In genomic region chr18:73235921-73236320, GRCh38 we compare ENCODE assay signal across 24 cellular contexts.
DNase-seq lines count a peak whose midpoint lies in the region; ATAC-seq, FAIRE-seq and TF ChIP-seq lines count a peak whose summit lies in the region.
"Had no signal": no experiment of that assay in that cellular context is flagged by ENCODE, and none has a peak within 500 bp of the region (broad histone marks: within the 10 kb centered on the region; RNA-seq: fewer than 3 reads in every experiment).

No MANE protein-coding gene starts in this region.

- peak overlapping the region; percentile 32; the same call in 1 of the 2 replicates for H3K23ac ChIP-seq in IMR-90 (ENCODE audit: low read depth, low read length)

- dilution Hi-C loops in IMR-90 (cut with HindIII; ENCODE audit: low sequenced_read_pairs, unreplicated experiment), result no loop called here

- H3K4me2 ChIP-seq in IMR-90 (ENCODE audit: low read depth, low read length), result peak overlapping the region; percentile 3; the same call in 1 of the 2 replicates

- H3K4me3 ChIP-seq in IMR-90 (ENCODE audit: insufficient read depth, low read depth, low read length) (no peak overlapping the region), choroid plexus epithelial cell (ENCODE audit: low read depth, low read length) (no peak overlapping the region), neuron (ENCODE audit: low read length) (no peak overlapping the region)
- H3K4me3 ChIP-seq: heart left ventricle had no signal

- no peak; the same call in 1 of the 2 replicates for ATAC-seq in IMR-90 (ENCODE audit: low read depth)
- ATAC-seq: left colon, Right ventricle myocardium inferior had no signal

- H3K27me3 ChIP-seq in IMR-90 (ENCODE audit: control insufficient read depth, insufficient read depth, low read length) (no peaks in the 10 kb centered on the region), neuron (ENCODE audit: insufficient read depth, low read length) (no peaks in the 10 kb centered on the region)
- H3K27me3 ChIP-seq: heart left ventricle had no signal

- TF ChIP-seq POLR2A in IMR-90 (IDR thresholded peaks at IDR 0.05; ENCODE audit: low read depth, low read length), result no peak

- peak overlapping the region; percentile 58; the same call in 1 of the 3 replicates for H2BK15ac ChIP-seq in IMR-90 (ENCODE audit: low read depth, low read length)

- H3K27ac ChIP-seq in IMR-90 (ENCODE audit: insufficient read depth, low read length), result no peak overlapping the region
- H3K27ac ChIP-seq: C4-2B, heart left ventricle had no signal

- H3K9me1 ChIP-seq in IMR-90 (ENCODE audit: insufficient read depth, low read length), result no peaks in the 10 kb centered on the region; the same call in 1 of the 2 replicates

- H2BK120ac ChIP-seq in IMR-90 (ENCODE audit: low read depth, low read length), result peak overlapping the region; percentile 62; the same call in 1 of the 2 replicates

- in situ Hi-C loops in IMR-90 (cut with MboI; ENCODE audit: low sequenced_read_pairs), result no loop called here

- intact Hi-C loops in IMR-90 (cut with micrococcal nuclease), result no loop called here

- no peak overlapping the region for H2AK5ac ChIP-seq in IMR-90 (ENCODE audit: low read depth, low read length)

- H4K91ac ChIP-seq in IMR-90 (ENCODE audit: insufficient read depth, low read depth, low read length), result no peak overlapping the region

- H3K14ac ChIP-seq in IMR-90 (replicated peaks; ENCODE audit: low read depth, low read length), result peak overlapping the region; percentile 46; the same call in 1 of the 2 replicates

- H2AFZ ChIP-seq in IMR-90 (replicated peaks; ENCODE audit: low read length, poor library complexity) (no peak overlapping the region), neuron (ENCODE audit: low read depth, low read length) (peak overlapping the region; percentile 11)

- peak overlapping the region; percentile 87; the same call in 1 of the 2 replicates for H3K18ac ChIP-seq in IMR-90 (ENCODE audit: low read depth, low read length)

- H3K9me3 ChIP-seq in IMR-90 (ENCODE audit: control insufficient read depth, insufficient read depth, low read length) (no peaks in the 10 kb centered on the region), neuron (ENCODE audit: low read length) (no peaks in the 10 kb centered on the region)
- H3K9me3 ChIP-seq: heart left ventricle had no signal

- DNase-seq in D721Med (ENCODE audit: insufficient read length, low spot score), result no peak
- DNase-seq in IMR-90, result peak; percentile 14
- peak; percentile 7 for DNase-seq in choroid plexus epithelial cell (ENCODE audit: low read depth)
- DNase-seq in COR-L47 (lab: John Stamatoyannopoulos, UW), result no peak
- DNase-seq in stimulated activated CD4-positive, alpha-beta T cell treated with anti-CD3 and anti-CD28 coated beads, Interleukin-12 subunit alpha, Interleukin-12 subunit beta, amount 100 ng/mL, for 4 hours, result no peak
- no peak for DNase-seq in superior temporal gyrus (ENCODE audit: extremely low spot score)
- DNase-seq: activated CD4-positive, alpha-beta T cell treated with anti-CD3 and anti-CD28 coated beads, Interleukin-2, amount 10 ng/mL, durations not matched to agents 7 days and 5 days; activated naive CD4-positive, alpha-beta T cell treated with Interleukin-2 at 50 U/mL for 16 hours; activated T-cell treated with anti-CD3 and anti-CD28 coated beads, Interleukin-2, amount 50 U/mL, for 48 hours; amygdala; caudate nucleus; DMS153; GF-D8; H7; heart left ventricle; KG1; left colon; NCI-H1694; small intestine; substantia nigra had no signal

- H3K56ac ChIP-seq in IMR-90 (ENCODE audit: extremely low read depth, insufficient read depth, low read length), result no peak overlapping the region

- no peaks in the 10 kb centered on the region for H3K79me1 ChIP-seq in IMR-90 (ENCODE audit: low read depth in 1 of 2, low read length in 2 of 2)

- H2BK20ac ChIP-seq in IMR-90 (ENCODE audit: low read depth, low read length), result peak overlapping the region; percentile 71; the same call in 1 of the 2 replicates

- H3K36me3 ChIP-seq in IMR-90 (ENCODE audit: control insufficient read depth, insufficient read depth, low read length), result no peaks in the 10 kb centered on the region
- no peaks in the 10 kb centered on the region for H3K36me3 ChIP-seq in neuron (ENCODE audit: insufficient read depth, low read length)
- H3K36me3 ChIP-seq: heart left ventricle had no signal

- no peaks in the 10 kb centered on the region for H4K20me1 ChIP-seq in IMR-90 (ENCODE audit: insufficient read depth, low read length)

- peak overlapping the region; percentile 51; the same call in 1 of the 2 replicates for H4K5ac ChIP-seq in IMR-90 (ENCODE audit: low read depth, low read length)

- BruUV-seq in IMR-90 (replicated peaks; lab: Mats Ljungman, UMichigan), result no TSS peak

- H2AK9ac ChIP-seq in IMR-90 (replicated peaks; ENCODE audit: low read depth, low read length, poor library complexity), result no peak overlapping the region

- FAIRE-seq in D721Med (lab: Jason Lieb, UNC), result peak; percentile 99
- FAIRE-seq: endometrium, small intestine had no signal

- peak overlapping the region; percentile 96 for H2BK5ac ChIP-seq in IMR-90 (ENCODE audit: low read depth, low read length, poor library complexity, severe bottlenecking)

- H4K8ac ChIP-seq in IMR-90 (ENCODE audit: low read depth in 2 of 2, low read length in 2 of 2), result peak overlapping the region; percentile 25 to 62; a peak in 3 of 4 replicates

- H3K4ac ChIP-seq in IMR-90 (ENCODE audit: low read depth, low read length), result peak overlapping the region; percentile 9; the same call in 1 of the 2 replicates

- POLR2A ChIA-PET in IMR-90 (lab: Charles Lee; ENCODE audit: unreplicated experiment), result no interaction called here

- TF ChIP-seq CTCF in D721Med (IDR thresholded peaks at IDR 0.05; ENCODE audit: insufficient read depth, missing control alignments), result no peak
- no peak for TF ChIP-seq CTCF in IMR-90 (conservative IDR thresholded peaks at IDR 0.05; ENCODE audit: low read depth, low read length)
- no peak for TF ChIP-seq CTCF in choroid plexus epithelial cell (conservative IDR thresholded peaks at IDR 0.05; ENCODE audit: low read depth, low read length)

- H3K9ac ChIP-seq in IMR-90 (ENCODE audit: low read depth, low read length), result no peak overlapping the region

- CTCF ChIA-PET in IMR-90 (lab: Yijun Ruan, JAX), result interaction anchor here (1.1 kb wide), 1 partner anchor 10 kb away, joined by 3 read pairs; no protein-coding TSS in a partner anchor

- H3K4me1 ChIP-seq in IMR-90 (ENCODE audit: control insufficient read depth, insufficient read depth, low read length) (no peaks in the 10 kb centered on the region; the same call in 1 of the 2 replicates), neuron (ENCODE audit: insufficient read depth, low read length) (no peaks in the 10 kb centered on the region)
- H3K4me1 ChIP-seq: heart left ventricle had no signal

- TF ChIP-seq RAD21 in IMR-90 (IDR thresholded peaks at IDR 0.05; ENCODE audit: low read length), result no peak

TF ChIP-seq in IMR-90, 13 proteins besides CTCF, POLR2A, EP300 and RAD21:
- no peak for TF ChIP-seq CEBPB (IDR thresholded peaks at IDR 0.05; ENCODE audit: low read depth, low read length)
- TF ChIP-seq RFX5 (IDR thresholded peaks at IDR 0.05; ENCODE audit: low read depth, low read length), result no peak
- TF ChIP-seq NFE2L2 (IDR thresholded peaks at IDR 0.05; ENCODE audit: low read depth, low read length), result no peak
- no peak for TF ChIP-seq USF2 (IDR thresholded peaks at IDR 0.05; ENCODE audit: low read depth, low read length)
- no peak for TF ChIP-seq SMC3 (IDR thresholded peaks at IDR 0.05; ENCODE audit: low read depth, low read length)
- no peak for TF ChIP-seq ELK1 (IDR thresholded peaks at IDR 0.05; ENCODE audit: borderline replicate concordance, low read depth, low read length)
- TF ChIP-seq FOS (IDR thresholded peaks at IDR 0.05; ENCODE audit: low read depth, low read length), result no peak
- TF ChIP-seq MXI1 (IDR thresholded peaks at IDR 0.05; ENCODE audit: borderline replicate concordance, low read depth, low read length), result no peak
- no peak for TF ChIP-seq MAZ (IDR thresholded peaks at IDR 0.05; ENCODE audit: borderline replicate concordance, low read depth, low read length)
- TF ChIP-seq CHD1 (IDR thresholded peaks at IDR 0.05; ENCODE audit: low read depth, low read length), result no peak
- no peak for TF ChIP-seq MAFK (IDR thresholded peaks at IDR 0.05; ENCODE audit: low read depth, low read length)
- no peak for TF ChIP-seq RCOR1 (IDR thresholded peaks at IDR 0.05; ENCODE audit: insufficient replicate concordance, low read length)

Comparison
In these comparisons a context has a peak if more than half of its experiments do, and no peak if none do; other contexts are left out.
1. DNase-seq: peak in IMR-90 (single experiment) and choroid plexus epithelial cell (single experiment); none in D721Med (single experiment), COR-L47 (single experiment), stimulated activated CD4-positive, alpha-beta T cell treated with anti-CD3 and anti-CD28 coated beads, Interleukin-12 subunit alpha, Interleukin-12 subunit beta, amount 100 ng/mL, for 4 hours (single experiment) and superior temporal gyrus (single experiment).